In the genomic region with DNA sequence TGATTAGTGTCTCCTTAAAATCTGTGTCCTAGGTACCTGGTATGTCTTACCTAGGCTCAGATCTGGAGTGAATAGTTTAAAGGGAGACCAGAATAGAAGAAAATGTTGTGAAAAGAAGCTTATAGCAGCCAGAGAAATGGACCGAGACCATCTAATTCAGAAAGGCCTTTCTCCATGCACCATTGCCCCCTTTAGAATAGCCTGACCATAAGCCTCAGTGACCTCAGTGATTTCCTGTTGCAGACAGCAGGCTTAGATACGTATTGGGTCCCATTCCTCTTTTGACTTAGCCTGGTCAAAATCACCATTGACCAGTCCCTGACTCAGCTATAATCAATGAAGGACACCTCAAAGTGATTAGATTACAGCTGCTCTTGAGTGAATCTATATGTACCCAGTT, we compare ENCODE assay signal across 34 cellular contexts.
"Had no signal": no experiment of that assay in that cellular context is flagged by ENCODE, and none has a peak within 500 bp of the region (broad histone marks: within the 10 kb centered on the region; RNA-seq: fewer than 3 reads in every experiment).

No MANE protein-coding gene starts in this region.

- H3K36me3 ChIP-seq: ascending aorta, brain microvascular endothelial cell, left lung, lower lobe of right lung, uterus had no signal

- H3K4me1 ChIP-seq: ascending aorta, left lung, lower lobe of right lung, parathyroid adenoma, psoas muscle, uterus had no signal

- H3K27ac ChIP-seq: ascending aorta, brain microvascular endothelial cell, coronary artery, dorsolateral prefrontal cortex, left lung, lower lobe of right lung, parathyroid adenoma, psoas muscle, uterus, VCaP had no signal

- H3K4me3 Mint-ChIP-seq: activated naive CD4-positive, alpha-beta T cell treated with anti-CD3 and anti-CD28 coated beads, Interleukin-2, amount 10 ng/mL, durations not matched to agents 7 days and 5 days; activated naive CD8-positive, alpha-beta T cell treated with anti-CD3 and anti-CD28 coated beads, Interleukin-2, amount 10 ng/mL, durations not matched to agents 7 days and 5 days; effector memory CD8-positive, alpha-beta T cell; natural killer cell treated with Interleukin-12 subunit alpha and Interleukin-12 subunit beta and Interleukin-15 and Interleukin-18, amount 100 ng/mL, for 72 hours; stimulated activated memory B cell treated with anti-CD40 and anti-IgM and Interleukin-4, amounts not matched to agents 10 μg/mL and 1 μg/mL and 100 μg/mL, for 72 hours; stimulated activated naive CD8-positive, alpha-beta T cell treated with anti-CD3 and anti-CD28 coated beads, Interleukin-15, amount 100 ng/mL, for 72 hours; T-helper 1 cell treated with Interleukin-12 subunit alpha and Interleukin-12 subunit beta and Interleukin-4 antibody, amounts not matched to agents 30 μg/mL and 1 μg/mL, for 36 hours; type B pancreatic cell had no signal

- H3K9ac ChIP-seq: parathyroid adenoma had no signal

- H2AFZ ChIP-seq: parathyroid adenoma had no signal

- H3K27ac Mint-ChIP-seq: activated naive CD4-positive, alpha-beta T cell treated with anti-CD3 and anti-CD28 coated beads, Interleukin-2, amount 10 ng/mL, durations not matched to agents 7 days and 5 days; activated naive CD8-positive, alpha-beta T cell treated with anti-CD3 and anti-CD28 coated beads, Interleukin-2, amount 10 ng/mL, durations not matched to agents 7 days and 5 days; effector memory CD8-positive, alpha-beta T cell; natural killer cell treated with Interleukin-12 subunit alpha and Interleukin-12 subunit beta and Interleukin-15 and Interleukin-18, amount 100 ng/mL, for 72 hours; stimulated activated memory B cell treated with anti-CD40 and anti-IgM and Interleukin-4, amounts not matched to agents 10 μg/mL and 1 μg/mL and 100 μg/mL, for 72 hours; stimulated activated naive CD8-positive, alpha-beta T cell treated with anti-CD3 and anti-CD28 coated beads, Interleukin-15, amount 100 ng/mL, for 72 hours; T-helper 1 cell treated with Interleukin-12 subunit alpha and Interleukin-12 subunit beta and Interleukin-4 antibody, amounts not matched to agents 30 μg/mL and 1 μg/mL, for 36 hours; type B pancreatic cell had no signal

- H3K79me2 ChIP-seq: parathyroid adenoma had no signal

- H3K36me3 Mint-ChIP-seq: activated naive CD4-positive, alpha-beta T cell treated with anti-CD3 and anti-CD28 coated beads, Interleukin-2, amount 10 ng/mL, durations not matched to agents 7 days and 5 days; activated naive CD8-positive, alpha-beta T cell treated with anti-CD3 and anti-CD28 coated beads, Interleukin-2, amount 10 ng/mL, durations not matched to agents 7 days and 5 days; natural killer cell treated with Interleukin-12 subunit alpha and Interleukin-12 subunit beta and Interleukin-15 and Interleukin-18, amount 100 ng/mL, for 72 hours; stimulated activated memory B cell treated with anti-CD40 and anti-IgM and Interleukin-4, amounts not matched to agents 10 μg/mL and 1 μg/mL and 100 μg/mL, for 72 hours; type B pancreatic cell had no signal

- ATAC-seq: activated CD4-positive, CD25-positive, alpha-beta regulatory T cell treated with anti-CD3 and anti-CD28 coated beads, Interleukin-2, amount 50 U/mL, for 24 hours; effector memory CD8-positive, alpha-beta T cell; left lung; lower lobe of right lung; natural killer cell treated with Interleukin-12 subunit alpha and Interleukin-12 subunit beta and Interleukin-15 and Interleukin-18, amount 100 ng/mL, for 72 hours; psoas muscle; stimulated activated memory B cell treated with anti-CD40 and anti-IgM and Interleukin-4, amounts not matched to agents 10 μg/mL and 1 μg/mL and 100 μg/mL, for 72 hours; stimulated activated naive CD8-positive, alpha-beta T cell treated with anti-CD3 and anti-CD28 coated beads, Interleukin-15, amount 100 ng/mL, for 72 hours had no signal

- H3K27me3 Mint-ChIP-seq: activated naive CD4-positive, alpha-beta T cell treated with anti-CD3 and anti-CD28 coated beads, Interleukin-2, amount 10 ng/mL, durations not matched to agents 7 days and 5 days; activated naive CD8-positive, alpha-beta T cell treated with anti-CD3 and anti-CD28 coated beads, Interleukin-2, amount 10 ng/mL, durations not matched to agents 7 days and 5 days; effector memory CD8-positive, alpha-beta T cell; natural killer cell treated with Interleukin-12 subunit alpha and Interleukin-12 subunit beta and Interleukin-15 and Interleukin-18, amount 100 ng/mL, for 72 hours; stimulated activated memory B cell treated with anti-CD40 and anti-IgM and Interleukin-4, amounts not matched to agents 10 μg/mL and 1 μg/mL and 100 μg/mL, for 72 hours; stimulated activated naive CD8-positive, alpha-beta T cell treated with anti-CD3 and anti-CD28 coated beads, Interleukin-15, amount 100 ng/mL, for 72 hours had no signal

- H3K4me2 ChIP-seq: smooth muscle cell had no signal

- DNase-seq: activated CD4-positive, alpha-beta T cell treated with anti-CD3 and anti-CD28 coated beads for 48 hours; activated CD4-positive, alpha-beta T cell treated with anti-CD3 and anti-CD28 coated beads, Interleukin-2, amount 50 U/mL, for 48 hours; activated CD8-positive, alpha-beta memory T cell treated with anti-CD3 and anti-CD28 coated beads for 24 hours; activated effector memory CD4-positive, alpha-beta T cell treated with anti-CD3 and anti-CD28 coated beads, Interleukin-2, amount 50 U/mL, for 16 hours; activated naive CD4-positive, alpha-beta T cell treated with anti-CD3 and anti-CD28 coated beads, Interleukin-2, amount 10 ng/mL, durations not matched to agents 7 days and 5 days; activated naive CD8-positive, alpha-beta T cell treated with anti-CD3 and anti-CD28 coated beads, Interleukin-2, amount 10 ng/mL, durations not matched to agents 7 days and 5 days; brain microvascular endothelial cell; dorsolateral prefrontal cortex; effector memory CD8-positive, alpha-beta T cell; head of caudate nucleus; hippocampal formation; kidney glomerular epithelial cell; left lung; lower lobe of right lung; mesenchymal stem cell; nucleus accumbens; psoas muscle; stimulated activated CD4-positive, alpha-beta T cell treated with anti-CD3 and anti-CD28 coated beads, Interleukin-1b, Interleukin-23, amount 100 ng/mL, for 48 hours; stimulated activated CD4-positive, alpha-beta T cell treated with anti-CD3 and anti-CD28 coated beads, Interleukin-4, amount 100 ng/mL, for 4 hours; stimulated activated CD8-positive, alpha-beta memory T cell treated with anti-CD3 and anti-CD28 coated beads, Interleukin-4, amount 100 ng/mL, for 48 hours; stimulated activated naive CD8-positive, alpha-beta T cell treated with anti-CD3 and anti-CD28 coated beads, Interleukin-15, amount 100 ng/mL, for 72 hours; substantia nigra; T-helper 9 cell; uterus had no signal

- H3K9me3 Mint-ChIP-seq: activated naive CD8-positive, alpha-beta T cell treated with anti-CD3 and anti-CD28 coated beads, Interleukin-2, amount 10 ng/mL, durations not matched to agents 7 days and 5 days; stimulated activated naive CD8-positive, alpha-beta T cell treated with anti-CD3 and anti-CD28 coated beads, Interleukin-15, amount 100 ng/mL, for 72 hours; T-helper 1 cell treated with Interleukin-12 subunit alpha and Interleukin-12 subunit beta and Interleukin-4 antibody, amounts not matched to agents 30 μg/mL and 1 μg/mL, for 36 hours; type B pancreatic cell had no signal

- H3K4me3 ChIP-seq: ascending aorta, coronary artery, dorsolateral prefrontal cortex, left lung, lower lobe of right lung, psoas muscle, smooth muscle cell, uterus had no signal

- H3K27me3 ChIP-seq: ascending aorta, brain microvascular endothelial cell, left lung, uterus had no signal

- H3K9me3 ChIP-seq: ascending aorta, left lung, lower lobe of right lung, psoas muscle, uterus had no signal

- H3K4me1 Mint-ChIP-seq: activated naive CD4-positive, alpha-beta T cell treated with anti-CD3 and anti-CD28 coated beads, Interleukin-2, amount 10 ng/mL, durations not matched to agents 7 days and 5 days; activated naive CD8-positive, alpha-beta T cell treated with anti-CD3 and anti-CD28 coated beads, Interleukin-2, amount 10 ng/mL, durations not matched to agents 7 days and 5 days; stimulated activated memory B cell treated with anti-CD40 and anti-IgM and Interleukin-4, amounts not matched to agents 10 μg/mL and 1 μg/mL and 100 μg/mL, for 72 hours; stimulated activated naive CD8-positive, alpha-beta T cell treated with anti-CD3 and anti-CD28 coated beads, Interleukin-15, amount 100 ng/mL, for 72 hours had no signal
